Comparison of ENCODE assay signal across 28 cellular contexts in the genomic region with DNA sequence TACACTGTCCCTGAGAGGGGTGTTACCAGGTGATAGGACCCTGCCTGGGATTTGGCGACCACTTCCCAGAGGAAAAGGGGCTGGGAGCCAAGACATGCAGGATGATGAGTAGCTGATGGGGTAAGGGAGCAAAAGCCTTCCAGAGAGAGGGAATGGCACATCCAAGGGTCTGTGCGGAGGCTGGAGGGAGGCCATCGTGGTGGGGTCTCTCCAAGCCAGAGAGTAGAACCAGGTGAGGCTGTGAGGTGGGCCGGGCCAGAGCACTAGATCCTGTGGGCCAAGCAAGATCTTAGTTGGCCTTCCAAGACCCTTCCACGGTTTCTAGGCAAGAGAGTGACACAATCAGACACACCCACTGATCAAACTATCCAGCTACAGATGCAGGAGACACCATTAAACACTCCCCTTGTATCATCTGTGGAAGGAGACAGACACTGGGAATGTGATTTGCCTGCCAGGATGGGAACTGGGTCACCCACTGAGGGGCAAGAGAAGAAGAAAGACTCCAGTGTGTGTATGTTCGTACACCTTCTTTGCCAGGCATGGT.
"Had no signal": no experiment of that assay in that cellular context is flagged by ENCODE, and none has a peak within 500 bp of the region (broad histone marks: within the 10 kb centered on the region; RNA-seq: fewer than 3 reads in every experiment).

No MANE protein-coding gene starts in this region.

- H3K27ac ChIP-seq: heart right ventricle, hepatocyte, left ventricle myocardium inferior, lower lobe of right lung, neural progenitor cell, ovary, prostate gland, stomach, testis, thyroid gland, transverse colon, upper lobe of left lung, vagina had no signal

- H3K9ac ChIP-seq: neural progenitor cell had no signal

- H3K4me3 ChIP-seq: heart right ventricle, hepatocyte, left ventricle myocardium inferior, lower lobe of right lung, neural progenitor cell, ovary, prostate gland, smooth muscle cell, stomach, testis, thyroid gland, transverse colon, upper lobe of left lung, vagina had no signal

- H3K9me3 ChIP-seq: heart right ventricle, left ventricle myocardium inferior, lower lobe of right lung, ovary, prostate gland, stomach, testis, thyroid gland, transverse colon, upper lobe of left lung, vagina had no signal

- ATAC-seq: heart right ventricle; lower lobe of right lung; natural killer cell; right cardiac atrium; stimulated activated naive B cell treated with anti-CD40 and anti-IgM and Interleukin-4, amounts not matched to agents 10 μg/mL and 1 μg/mL and 100 μg/mL, for 72 hours; stimulated activated naive CD8-positive, alpha-beta T cell treated with anti-CD3 and anti-CD28 coated beads, Interleukin-15, Interleukin-2, amounts not matched to agents 100 U/mL and 50 U/mL, for 24 hours had no signal

- H3K4me2 ChIP-seq: hepatocyte, neural progenitor cell, smooth muscle cell had no signal

- H3K79me2 ChIP-seq: hepatocyte had no signal

- H3K4me1 ChIP-seq: neural progenitor cell, prostate gland, testis had no signal

- H3K27me3 ChIP-seq: heart right ventricle, hepatocyte, neural progenitor cell, ovary, stomach, testis, thyroid gland, transverse colon, upper lobe of left lung, vagina had no signal

- H3K36me3 ChIP-seq: heart right ventricle, left ventricle myocardium inferior, lower lobe of right lung, neural progenitor cell, ovary, prostate gland, stomach, thyroid gland, transverse colon, upper lobe of left lung, vagina had no signal

- DNase-seq: heart right ventricle; islet precursor cell; left ventricle myocardium inferior; lower lobe of right lung; mammary epithelial cell; mesenchymal stem cell; naive B cell; natural killer cell; nephron progenitor cell; ovary; retina; right cardiac atrium; stimulated activated CD4-positive, alpha-beta T cell treated with anti-CD3 and anti-CD28 coated beads, Interleukin-12 subunit alpha, Interleukin-12 subunit beta, amount 100 ng/mL, for 4 hours; stimulated activated CD4-positive, alpha-beta T cell treated with anti-CD3 and anti-CD28 coated beads, Interleukin-15, amount 100 ng/mL, for 24 hours; stimulated activated CD4-positive, alpha-beta T cell treated with anti-CD3 and anti-CD28 coated beads, Interleukin-2, amount 100 ng/mL, for 24 hours; stimulated activated CD4-positive, alpha-beta T cell treated with anti-CD3 and anti-CD28 coated beads, Interleukin-4, amount 100 ng/mL, for 1 hour; stimulated activated naive B cell treated with anti-CD40 and anti-IgM and Interleukin-4, amounts not matched to agents 10 μg/mL and 1 μg/mL and 100 μg/mL, for 72 hours; stimulated activated naive CD8-positive, alpha-beta T cell treated with anti-CD3 and anti-CD28 coated beads, Interleukin-15, Interleukin-2, amounts not matched to agents 100 U/mL and 50 U/mL, for 24 hours; stomach; testis; thyroid gland; transverse colon; upper lobe of left lung had no signal

- H2AFZ ChIP-seq: hepatocyte, neural progenitor cell had no signal
